Comparison of ENCODE assay signal across 8 cellular contexts in genomic region chr6:137217801-137218472, GRCh38. TPM values are rescaled to one million over a fixed set of nuclear protein-coding genes. Genes with fewer than 3 reads are reported as not detected.
DNase-seq lines count a peak whose midpoint lies in the region; ATAC-seq and TF ChIP-seq lines count a peak whose summit lies in the region.

No MANE protein-coding gene starts in this region.

- peak overlapping the region; percentile 95 for H3K4me3 ChIP-seq in CD8-positive, alpha-beta memory T cell (ENCODE audit: low read length)
- H3K4me3 ChIP-seq in HUES48 (ENCODE audit: low read depth, low read length) (peak overlapping the region; percentile 98), WI38 (ENCODE audit: low read depth, low read length) (peak overlapping the region; percentile 90), osteoblast (ENCODE audit: insufficient read depth, low read length) (peak overlapping the region; percentile 96)

- no peaks in the 10 kb centered on the region for H3K27me3 ChIP-seq in CD8-positive, alpha-beta memory T cell (ENCODE audit: insufficient read depth, low read length, poor library complexity, severe bottlenecking)
- H3K27me3 ChIP-seq in HUES48 (ENCODE audit: control insufficient read depth, insufficient read depth, low read length) (no peaks in the 10 kb centered on the region), osteoblast (ENCODE audit: insufficient read depth, low read length) (no peaks in the 10 kb centered on the region)

- peaks cover 55 to 76% (median 74%) of the 10 kb centered on the region in 3 donors for H3K4me1 Mint-ChIP-seq in CD8-positive, alpha-beta memory T cell

- H3K27me3 Mint-ChIP-seq in CD8-positive, alpha-beta memory T cell = no peaks in the 10 kb centered on the region

- peaks cover 41% of the 10 kb centered on the region for H4K20me1 ChIP-seq in osteoblast (ENCODE audit: insufficient read depth, low read length)

- CTCF ChIA-PET in CD8-positive, alpha-beta memory T cell (lab: Charles Lee) = interaction anchor here (1.0 kb wide), 1 partner anchor 54 kb away, joined by 3 read pairs; no protein-coding TSS in a partner anchor

- peaks cover 49% of the 10 kb centered on the region for H3K4me1 ChIP-seq in CD8-positive, alpha-beta memory T cell (ENCODE audit: insufficient read depth, low read length)
- H3K4me1 ChIP-seq in HUES48 (ENCODE audit: control insufficient read depth, insufficient read depth, low read length) (peaks cover 22% of the 10 kb centered on the region), osteoblast (ENCODE audit: insufficient read depth, low read length) (peaks cover 33% of the 10 kb centered on the region)

- H3K9ac ChIP-seq in HUES48 (ENCODE audit: low read depth, low read length) = no peak overlapping the region

- peak overlapping the region; percentile 90 to 100 (median 99) for H3K27ac Mint-ChIP-seq in CD8-positive, alpha-beta memory T cell

- H3K36me3 Mint-ChIP-seq in CD8-positive, alpha-beta memory T cell = peaks cover 0 to 18% (median 6%) of the 10 kb centered on the region in 3 donors

- H3K27ac ChIP-seq in CD8-positive, alpha-beta memory T cell (ENCODE audit: low read depth, low read length) = peak overlapping the region; percentile 94
- no peak overlapping the region for H3K27ac ChIP-seq in HUES48 (ENCODE audit: low read depth, low read length)
- peak overlapping the region; percentile 95 for H3K27ac ChIP-seq in osteoblast (ENCODE audit: low read depth, low read length)

- peak overlapping the region; percentile 98 for H3K4me2 ChIP-seq in osteoblast (ENCODE audit: insufficient read depth, low read length)

- peak overlapping the region; percentile 95 for H2AFZ ChIP-seq in osteoblast (ENCODE audit: low read length)

- peaks cover 0 to 2% (median 0%) of the 10 kb centered on the region in 5 donors for H3K9me3 Mint-ChIP-seq in CD8-positive, alpha-beta memory T cell

- peaks cover 62% of the 10 kb centered on the region for H3K79me2 ChIP-seq in osteoblast (ENCODE audit: insufficient read depth, low read length)

- ATAC-seq in GM21723 (IDR thresholded peaks at IDR 0.05; ENCODE audit: unreplicated experiment) (no peak), HG03280 (IDR thresholded peaks at IDR 0.05; ENCODE audit: unreplicated experiment) (no peak), GM21737 (IDR thresholded peaks at IDR 0.05; ENCODE audit: unreplicated experiment) (no peak)

- DNase-seq in CD8-positive, alpha-beta memory T cell = no peak
- peak; percentile 11 for DNase-seq in foreskin melanocyte
- peak; percentile 29 for DNase-seq in osteoblast (ENCODE audit: insufficient read length, low spot score, missing footprints)

- no peak for TF ChIP-seq CTCF in WI38 (IDR thresholded peaks at IDR 0.05; ENCODE audit: low read depth, low read length)
- no peak for TF ChIP-seq CTCF in osteoblast (IDR thresholded peaks at IDR 0.05; ENCODE audit: extremely low read depth, low read depth, low read length)

- POLR2A ChIA-PET in CD8-positive, alpha-beta memory T cell (lab: Charles Lee) = interaction anchor here (0.8 kb wide), 1 partner anchor 43 kb away, joined by 3 read pairs; no protein-coding TSS in a partner anchor

- H3K36me3 ChIP-seq in CD8-positive, alpha-beta memory T cell (ENCODE audit: insufficient read depth, low read length) = no peaks in the 10 kb centered on the region
- no peaks in the 10 kb centered on the region for H3K36me3 ChIP-seq in HUES48 (ENCODE audit: control insufficient read depth, insufficient read depth, low read length)
- no peaks in the 10 kb centered on the region for H3K36me3 ChIP-seq in osteoblast (ENCODE audit: insufficient read depth, low read length)

- H3K4me3 Mint-ChIP-seq in CD8-positive, alpha-beta memory T cell = peak overlapping the region; percentile 94 to 100 (median 98)

- no peaks in the 10 kb centered on the region for H3K9me3 ChIP-seq in CD8-positive, alpha-beta memory T cell (ENCODE audit: low read length)
- H3K9me3 ChIP-seq in HUES48 (ENCODE audit: control insufficient read depth, insufficient read depth, low read length) (no peaks in the 10 kb centered on the region), osteoblast (ENCODE audit: low read depth, low read length) (no peaks in the 10 kb centered on the region)

RNA-seq across cellular contexts. Expression of gene IFNGR1, which starts 1.2 kb away (rescaled TPM):
- total RNA-seq in CD8-positive, alpha-beta memory T cell = 10 to 100 TPM; 18.9 to 19.9 TPM
- polyA plus RNA-seq in CD8-positive, alpha-beta memory T cell = 80.0 TPM
- total RNA-seq in osteoblast = 62.6 and 68.1 TPM in 2 replicates

RNA-seq across cellular contexts. Expression of gene IL22RA2, which starts 44.5 kb away (rescaled TPM):
- total RNA-seq in CD8-positive, alpha-beta memory T cell = not detected
- not detected for polyA plus RNA-seq in CD8-positive, alpha-beta memory T cell
- total RNA-seq in osteoblast = not detected in 2 replicates

Comparison
In these comparisons a context has a peak if more than half of its experiments do, and no peak if none do; other contexts are left out.
1. DNase-seq: peak in foreskin melanocyte (single experiment) and osteoblast (single experiment); none in CD8-positive, alpha-beta memory T cell (0 of 5).
2. Peak in every context shown above with its lines, with median percentiles within 50 percentile points of each other: H3K4me3 ChIP-seq.